2 cellular contexts compared by ENCODE assay signal in the genomic region with DNA sequence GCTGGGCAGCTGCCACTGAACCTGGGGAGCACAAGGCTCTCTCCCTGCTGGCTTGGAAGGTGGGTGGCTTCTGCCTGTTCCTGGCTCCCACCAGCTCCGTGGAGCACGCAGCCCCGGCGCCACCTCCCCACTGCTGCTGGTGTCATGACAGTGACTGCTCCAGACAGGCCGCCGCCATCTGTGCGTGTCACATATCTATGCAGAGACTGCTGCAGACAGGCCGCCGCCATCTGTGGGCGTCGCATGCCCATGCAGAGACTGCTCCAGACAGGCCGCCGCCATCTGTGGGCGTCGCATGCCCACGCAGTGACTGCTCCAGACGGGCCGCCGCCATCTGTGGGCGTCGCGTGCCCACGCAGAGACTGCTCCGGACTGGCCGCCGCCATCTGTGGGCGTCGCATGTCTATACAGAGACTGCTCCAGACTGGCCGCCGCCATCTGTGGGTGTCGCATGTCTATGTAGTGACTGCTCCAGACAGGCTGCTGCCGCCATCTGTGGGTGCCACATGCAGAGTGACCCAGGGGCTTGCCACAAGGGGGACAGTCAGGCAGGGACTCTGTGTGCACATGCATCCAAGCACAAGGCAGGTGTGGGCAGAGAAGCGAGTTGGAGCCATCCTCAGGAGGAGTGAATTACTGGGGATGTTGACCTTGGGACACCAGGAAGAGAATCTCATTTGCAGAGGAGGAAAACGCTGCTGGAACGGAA.
TF ChIP-seq lines count a peak whose summit lies in the region.

No MANE protein-coding gene starts in this region.

TF ChIP-seq in GM12891, 5 proteins besides CTCF, POLR2A, EP300 and RAD21 (continued from another document):
- TF ChIP-seq TAF1 (IDR thresholded peaks at IDR 0.05; ENCODE audit: low read depth, low read length), result no peak

TF ChIP-seq in SK-N-SH, 30 proteins besides CTCF, POLR2A, EP300 and RAD21:
- TF ChIP-seq, protein P1, sequence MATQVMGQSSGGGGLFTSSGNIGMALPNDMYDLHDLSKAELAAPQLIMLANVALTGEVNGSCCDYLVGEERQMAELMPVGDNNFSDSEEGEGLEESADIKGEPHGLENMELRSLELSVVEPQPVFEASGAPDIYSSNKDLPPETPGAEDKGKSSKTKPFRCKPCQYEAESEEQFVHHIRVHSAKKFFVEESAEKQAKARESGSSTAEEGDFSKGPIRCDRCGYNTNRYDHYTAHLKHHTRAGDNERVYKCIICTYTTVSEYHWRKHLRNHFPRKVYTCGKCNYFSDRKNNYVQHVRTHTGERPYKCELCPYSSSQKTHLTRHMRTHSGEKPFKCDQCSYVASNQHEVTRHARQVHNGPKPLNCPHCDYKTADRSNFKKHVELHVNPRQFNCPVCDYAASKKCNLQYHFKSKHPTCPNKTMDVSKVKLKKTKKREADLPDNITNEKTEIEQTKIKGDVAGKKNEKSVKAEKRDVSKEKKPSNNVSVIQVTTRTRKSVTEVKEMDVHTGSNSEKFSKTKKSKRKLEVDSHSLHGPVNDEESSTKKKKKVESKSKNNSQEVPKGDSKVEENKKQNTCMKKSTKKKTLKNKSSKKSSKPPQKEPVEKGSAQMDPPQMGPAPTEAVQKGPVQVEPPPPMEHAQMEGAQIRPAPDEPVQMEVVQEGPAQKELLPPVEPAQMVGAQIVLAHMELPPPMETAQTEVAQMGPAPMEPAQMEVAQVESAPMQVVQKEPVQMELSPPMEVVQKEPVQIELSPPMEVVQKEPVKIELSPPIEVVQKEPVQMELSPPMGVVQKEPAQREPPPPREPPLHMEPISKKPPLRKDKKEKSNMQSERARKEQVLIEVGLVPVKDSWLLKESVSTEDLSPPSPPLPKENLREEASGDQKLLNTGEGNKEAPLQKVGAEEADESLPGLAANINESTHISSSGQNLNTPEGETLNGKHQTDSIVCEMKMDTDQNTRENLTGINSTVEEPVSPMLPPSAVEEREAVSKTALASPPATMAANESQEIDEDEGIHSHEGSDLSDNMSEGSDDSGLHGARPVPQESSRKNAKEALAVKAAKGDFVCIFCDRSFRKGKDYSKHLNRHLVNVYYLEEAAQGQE (IDR thresholded peaks at IDR 0.05; ENCODE audit: low read depth, low read length), result no peak
- TF ChIP-seq, protein P2, sequence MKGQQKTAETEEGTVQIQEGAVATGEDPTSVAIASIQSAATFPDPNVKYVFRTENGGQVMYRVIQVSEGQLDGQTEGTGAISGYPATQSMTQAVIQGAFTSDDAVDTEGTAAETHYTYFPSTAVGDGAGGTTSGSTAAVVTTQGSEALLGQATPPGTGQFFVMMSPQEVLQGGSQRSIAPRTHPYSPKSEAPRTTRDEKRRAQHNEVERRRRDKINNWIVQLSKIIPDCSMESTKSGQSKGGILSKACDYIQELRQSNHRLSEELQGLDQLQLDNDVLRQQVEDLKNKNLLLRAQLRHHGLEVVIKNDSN (IDR thresholded peaks at IDR 0.05; ENCODE audit: borderline replicate concordance, low read depth), result no peak
- TF ChIP-seq RCOR1 (IDR thresholded peaks at IDR 0.05; ENCODE audit: low read length), result no peak
- TF ChIP-seq TAF1 (IDR thresholded peaks at IDR 0.05; ENCODE audit: borderline replicate concordance, low read depth, low read length), result no peak
- TF ChIP-seq EZH2phosphoT487 (IDR thresholded peaks at IDR 0.05; ENCODE audit: borderline replicate concordance, low read depth), result no peak
- TF ChIP-seq FOXM1 (IDR thresholded peaks at IDR 0.05; ENCODE audit: low read depth), result no peak
- TF ChIP-seq TEAD4 (IDR thresholded peaks at IDR 0.05; ENCODE audit: borderline replicate concordance, insufficient read depth), result no peak
- no peak for TF ChIP-seq ELF1 (IDR thresholded peaks at IDR 0.05)
- TF ChIP-seq MXI1 (IDR thresholded peaks at IDR 0.05; ENCODE audit: low read depth, low read length), result no peak
- TF ChIP-seq, protein P3, sequence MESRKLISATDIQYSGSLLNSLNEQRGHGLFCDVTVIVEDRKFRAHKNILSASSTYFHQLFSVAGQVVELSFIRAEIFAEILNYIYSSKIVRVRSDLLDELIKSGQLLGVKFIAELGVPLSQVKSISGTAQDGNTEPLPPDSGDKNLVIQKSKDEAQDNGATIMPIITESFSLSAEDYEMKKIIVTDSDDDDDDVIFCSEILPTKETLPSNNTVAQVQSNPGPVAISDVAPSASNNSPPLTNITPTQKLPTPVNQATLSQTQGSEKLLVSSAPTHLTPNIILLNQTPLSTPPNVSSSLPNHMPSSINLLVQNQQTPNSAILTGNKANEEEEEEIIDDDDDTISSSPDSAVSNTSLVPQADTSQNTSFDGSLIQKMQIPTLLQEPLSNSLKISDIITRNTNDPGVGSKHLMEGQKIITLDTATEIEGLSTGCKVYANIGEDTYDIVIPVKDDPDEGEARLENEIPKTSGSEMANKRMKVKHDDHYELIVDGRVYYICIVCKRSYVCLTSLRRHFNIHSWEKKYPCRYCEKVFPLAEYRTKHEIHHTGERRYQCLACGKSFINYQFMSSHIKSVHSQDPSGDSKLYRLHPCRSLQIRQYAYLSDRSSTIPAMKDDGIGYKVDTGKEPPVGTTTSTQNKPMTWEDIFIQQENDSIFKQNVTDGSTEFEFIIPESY (IDR thresholded peaks at IDR 0.05; ENCODE audit: borderline replicate concordance, low read depth), result no peak
- no peak for TF ChIP-seq YY1 (IDR thresholded peaks at IDR 0.05; ENCODE audit: low read depth)
- TF ChIP-seq GATA2 (CRISPR knock-in tag; IDR thresholded peaks at IDR 0.05), result no peak
- TF ChIP-seq MEF2A (IDR thresholded peaks at IDR 0.05; ENCODE audit: borderline replicate concordance, low read depth), result no peak
- TF ChIP-seq GABPA (IDR thresholded peaks at IDR 0.05; ENCODE audit: low read depth), result no peak
- TF ChIP-seq, protein P4, sequence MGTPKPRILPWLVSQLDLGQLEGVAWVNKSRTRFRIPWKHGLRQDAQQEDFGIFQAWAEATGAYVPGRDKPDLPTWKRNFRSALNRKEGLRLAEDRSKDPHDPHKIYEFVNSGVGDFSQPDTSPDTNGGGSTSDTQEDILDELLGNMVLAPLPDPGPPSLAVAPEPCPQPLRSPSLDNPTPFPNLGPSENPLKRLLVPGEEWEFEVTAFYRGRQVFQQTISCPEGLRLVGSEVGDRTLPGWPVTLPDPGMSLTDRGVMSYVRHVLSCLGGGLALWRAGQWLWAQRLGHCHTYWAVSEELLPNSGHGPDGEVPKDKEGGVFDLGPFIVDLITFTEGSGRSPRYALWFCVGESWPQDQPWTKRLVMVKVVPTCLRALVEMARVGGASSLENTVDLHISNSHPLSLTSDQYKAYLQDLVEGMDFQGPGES (IDR thresholded peaks at IDR 0.05; ENCODE audit: low read depth, low read length), result no peak
- no peak for TF ChIP-seq NRF1 (IDR thresholded peaks at IDR 0.05; ENCODE audit: low read depth, low read length)
- TF ChIP-seq FOXJ3 (CRISPR knock-in tag; IDR thresholded peaks at IDR 0.05), result no peak
TF ChIP-seq in SK-N-SH: peak in this region for 0.
